In genomic region chr7:3927446-3928110, GRCh38 we compare ENCODE assay signal across 1 cellular context.
TF ChIP-seq lines count a peak whose summit lies in the region.

No MANE protein-coding gene starts in this region.

TF ChIP-seq in K562, 482 proteins besides CTCF, POLR2A, EP300 and RAD21 (continued from another document):
- TF ChIP-seq CBX5 (IDR thresholded peaks at IDR 0.05; ENCODE audit: borderline replicate concordance, low read depth) = no peak
- no peak for TF ChIP-seq ZNF146 (CRISPR knock-in tag; IDR thresholded peaks at IDR 0.05; ENCODE audit: unreplicated experiment)
- TF ChIP-seq IFI16 (CRISPR knock-in tag; IDR thresholded peaks at IDR 0.05) = no peak
- no peak for TF ChIP-seq SMAD4 (CRISPR knock-in tag; conservative IDR thresholded peaks at IDR 0.05)
- TF ChIP-seq ESRRA (IDR thresholded peaks at IDR 0.05; ENCODE audit: borderline replicate concordance, low read depth) = no peak
- TF ChIP-seq ZBED1 (IDR thresholded peaks at IDR 0.05) = no peak
- TF ChIP-seq BRD4 (IDR thresholded peaks at IDR 0.05) = no peak
- no peak for TF ChIP-seq GATA2 (CRISPR knock-in tag; IDR thresholded peaks at IDR 0.05)
